Comparison of ENCODE assay signal across 11 cellular contexts in genomic region chr11:33930317-33931021, GRCh38. TPM values are rescaled to one million over a fixed set of nuclear protein-coding genes. Genes with fewer than 3 reads are reported as not detected.
A peak's percentile ranks its signal among the peaks of the same experiment; 100 is the strongest.
DNase-seq lines count a peak whose midpoint lies in the region; ATAC-seq and TF ChIP-seq lines count a peak whose summit lies in the region.
"Had no signal": no experiment of that assay in that cellular context is flagged by ENCODE, and none has a peak within 500 bp of the region (broad histone marks: within the 10 kb centered on the region; RNA-seq: fewer than 3 reads in every experiment).

No MANE protein-coding gene starts in this region.

- ATAC-seq in right lobe of liver: peak; percentile 69 to 87 (median 78)
- no peak for ATAC-seq in GM18511 (IDR thresholded peaks at IDR 0.05; ENCODE audit: unreplicated experiment)
- ATAC-seq: HCT116; stimulated activated effector memory CD8-positive, alpha-beta T cell treated with anti-CD3 and anti-CD28 coated beads, Interleukin-12 subunit alpha, Interleukin-12 subunit beta, amount 100 ng/mL, for 72 hours had no signal

- 43% methylated on average over 7 of the region's 7 CpGs for WGBS in right lobe of liver (ENCODE audit: insufficient coverage, low coverage, low lambda C conversion rate, missing lambda C conversion rate)
- 51 to 69% methylated on average over 7 of the region's 7 CpGs for WGBS in thyroid gland, 2 donors

- H3K4me1 ChIP-seq in breast epithelium: peaks cover 0 to 6% of the 10 kb centered on the region in 2 donors
- peaks cover 0 to 3% (median 0%) of the 10 kb centered on the region in 4 donors for H3K4me1 ChIP-seq in right lobe of liver
- peaks cover 0 to 21% of the 10 kb centered on the region in 2 donors for H3K4me1 ChIP-seq in thyroid gland

- TF ChIP-seq CTCF in breast epithelium (IDR thresholded peaks at IDR 0.05): no peak
- TF ChIP-seq CTCF in right lobe of liver (IDR thresholded peaks at IDR 0.05): no peak
- TF ChIP-seq CTCF in thyroid gland (IDR thresholded peaks at IDR 0.05): no peak
- TF ChIP-seq CTCF in GM10266 (IDR thresholded peaks at IDR 0.05; ENCODE audit: control insufficient read depth, insufficient read depth, low read depth, missing control alignments): no peak

- peak overlapping the region in 1 of 3 donors; percentile 16 for H3K4me3 ChIP-seq in breast epithelium
- H3K4me3 ChIP-seq in right lobe of liver: no peak overlapping the region
- no peak overlapping the region for H3K4me3 ChIP-seq in thyroid gland (replicated peaks in 1 of 3)

- H3K9me3 ChIP-seq in breast epithelium (no peaks in the 10 kb centered on the region), right lobe of liver (no peaks in the 10 kb centered on the region), thyroid gland (no peaks in the 10 kb centered on the region)

- H3K27ac ChIP-seq in breast epithelium (peak overlapping the region; percentile 87 to 93), right lobe of liver (peak overlapping the region; percentile 45 to 87 (median 69)), thyroid gland (peak overlapping the region; percentile 70 to 71 (median 70))

- H3K36me3 ChIP-seq in breast epithelium: no peaks in the 10 kb centered on the region
- H3K36me3 ChIP-seq in right lobe of liver: no peaks in the 10 kb centered on the region
- no peaks in the 10 kb centered on the region for H3K36me3 ChIP-seq in thyroid gland

- no peak for TF ChIP-seq POLR2A in breast epithelium (IDR thresholded peaks at IDR 0.05)
- no peak for TF ChIP-seq POLR2A in right lobe of liver (IDR thresholded peaks at IDR 0.05)
- no peak for TF ChIP-seq POLR2A in thyroid gland (IDR thresholded peaks at IDR 0.05)

- peak; percentile 40 for DNase-seq in NCI-H1694 treated with DMSO at 0.1 percent for 48 hours (lab: John Stamatoyannopoulos, UW)
- DNase-seq in breast epithelium (ENCODE audit: low spot score in 2 of 2): peak in 1 of 2 donors; percentile 44
- DNase-seq in right lobe of liver: no peak
- DNase-seq in thyroid gland: no peak
- DNase-seq in SW 1271 (lab: John Stamatoyannopoulos, UW): no peak
- no peak for DNase-seq in GM10266 (ENCODE audit: extremely low spot score)
- DNase-seq in GOT3 (lab: John Stamatoyannopoulos, UW): no peak
- DNase-seq: glutamatergic neuron had no signal

- H3K27me3 ChIP-seq in breast epithelium (no peaks in the 10 kb centered on the region), right lobe of liver (no peaks in the 10 kb centered on the region), thyroid gland (no peaks in the 10 kb centered on the region)

- intact Hi-C loops in breast epithelium (cut with DNase I; ENCODE audit: low total_unique reads): no loop called here
- intact Hi-C loops in right lobe of liver (cut with DNase I): no loop called here
- intact Hi-C loops in thyroid gland (cut with DNase I): no loop called here

RNA-seq across cellular contexts. Expression of gene LMO2, which starts 38.6 kb away (rescaled TPM):
- 10 to 100 TPM; 19.5 to 21.9 (median 20.0) TPM for total RNA-seq in breast epithelium
- 1 to 10 TPM; 3.6 to 7.6 (median 4.9) TPM for total RNA-seq in right lobe of liver
- 10 to 100 TPM; 20.7 to 51.5 (median 40.3) TPM for total RNA-seq in thyroid gland
